In genomic region chr20:35207950-35208611, GRCh38 we compare ENCODE assay signal across 8 cellular contexts. TPM values are rescaled to one million over a fixed set of nuclear protein-coding genes. Genes with fewer than 3 reads are reported as not detected.
A peak's percentile ranks its signal among the peaks of the same experiment; 100 is the strongest.
DNase-seq lines count a peak whose midpoint lies in the region; ATAC-seq, FAIRE-seq and TF ChIP-seq lines count a peak whose summit lies in the region.

No MANE protein-coding gene starts in this region.

- no peaks in the 10 kb centered on the region for H3K4me1 ChIP-seq in kidney (ENCODE audit: control insufficient read depth in 1 of 2, insufficient read depth in 1 of 2, low read depth in 1 of 2, low read length in 2 of 2)

- no peaks in the 10 kb centered on the region for H3K36me3 ChIP-seq in kidney (ENCODE audit: control insufficient read depth in 1 of 2, insufficient read depth in 2 of 2, low read length in 2 of 2)

- peak; percentile 86 for TF ChIP-seq CTCF in kidney (IDR thresholded peaks at IDR 0.05; ENCODE audit: borderline replicate concordance, extremely low read depth, insufficient read depth)

- no peaks in the 10 kb centered on the region for H3K9me3 Mint-ChIP-seq in central memory CD8-positive, alpha-beta T cell

- peak overlapping the region in 1 of 2 donors; percentile 51 for H3K27ac ChIP-seq in kidney (ENCODE audit: low read depth in 2 of 2, low read length in 2 of 2)

- H3K27ac Mint-ChIP-seq in central memory CD8-positive, alpha-beta T cell (ENCODE audit: low read depth) = no peak overlapping the region

- H3K27me3 Mint-ChIP-seq in central memory CD8-positive, alpha-beta T cell = no peaks in the 10 kb centered on the region

- no peak overlapping the region for H3K4me3 Mint-ChIP-seq in central memory CD8-positive, alpha-beta T cell

- peak; percentile 70 for ATAC-seq in central memory CD8-positive, alpha-beta T cell (replicated peaks; ENCODE audit: extremely low read depth, poor library complexity, severe bottlenecking)
- no peak for ATAC-seq in GM18519 (IDR thresholded peaks at IDR 0.05; ENCODE audit: low FRiP score, unreplicated experiment)

- H3K9me3 ChIP-seq in kidney (ENCODE audit: control insufficient read depth in 1 of 2, low read length in 2 of 2) = no peaks in the 10 kb centered on the region

- FAIRE-seq in kidney (lab: Jason Lieb, UNC) = peak; percentile 65

- H3K36me3 Mint-ChIP-seq in central memory CD8-positive, alpha-beta T cell (ENCODE audit: insufficient read depth) = peaks cover 5% of the 10 kb centered on the region

- peak overlapping the region; percentile 39 to 51 for H3K4me3 ChIP-seq in kidney (ENCODE audit: low read length in 2 of 2)

- peak overlapping the region in 1 of 2 donors; percentile 48 for H3K9ac ChIP-seq in kidney (ENCODE audit: low read length in 2 of 2)

- intact Hi-C loops in kidney (cut with DNase I) = no loop called here

- no peaks in the 10 kb centered on the region for H3K4me1 Mint-ChIP-seq in central memory CD8-positive, alpha-beta T cell

- peak; percentile 49 for DNase-seq in NK-92 treated with Interleukin-12 subunit alpha and Interleukin-12 subunit beta, amount 100 ng/mL, for 24 hours (lab: John Stamatoyannopoulos, UW)
- no peak for DNase-seq in NK-92 (lab: John Stamatoyannopoulos, UW; ENCODE audit: unreplicated experiment)
- DNase-seq in NCI-H2196 treated with DMSO at 0.1 percent for 48 hours (lab: John Stamatoyannopoulos, UW; ENCODE audit: unreplicated experiment) = peak; percentile 82
- peak; percentile 55 for DNase-seq in activated CD4-positive, CD25-positive, alpha-beta regulatory T cell treated with anti-CD3 and anti-CD28 coated beads, Interleukin-2, amount 50 U/mL, for 16 hours (ENCODE audit: low read depth, low spot score)
- DNase-seq in central memory CD8-positive, alpha-beta T cell (ENCODE audit: low spot score in 2 of 2) = peak; percentile 63 to 67
- peak; percentile 80 for DNase-seq in kidney
- peak; percentile 56 to 84 (median 66) for DNase-seq in stimulated activated CD4-positive, alpha-beta T cell treated with anti-CD3 and anti-CD28 coated beads, Interleukin-12 subunit alpha, Interleukin-12 subunit beta, amount 100 ng/mL, for 48 hours (ENCODE audit: low read depth in 2 of 3, low spot score in 1 of 3)

RNA-seq across cellular contexts. Expression of gene MMP24, which starts 18.4 kb away (rescaled TPM):
- 12.4 TPM for total RNA-seq in kidney
- 10.7 TPM for polyA plus RNA-seq in kidney (ENCODE audit: insufficient read depth, low read depth, low replicate concordance)

RNA-seq across cellular contexts. Expression of gene PROCR, which starts 36.2 kb away (rescaled TPM):
- 24.5 TPM for total RNA-seq in kidney
- polyA plus RNA-seq in kidney (ENCODE audit: insufficient read depth, low read depth, low replicate concordance) = 20.7 TPM
